In the genomic region with DNA sequence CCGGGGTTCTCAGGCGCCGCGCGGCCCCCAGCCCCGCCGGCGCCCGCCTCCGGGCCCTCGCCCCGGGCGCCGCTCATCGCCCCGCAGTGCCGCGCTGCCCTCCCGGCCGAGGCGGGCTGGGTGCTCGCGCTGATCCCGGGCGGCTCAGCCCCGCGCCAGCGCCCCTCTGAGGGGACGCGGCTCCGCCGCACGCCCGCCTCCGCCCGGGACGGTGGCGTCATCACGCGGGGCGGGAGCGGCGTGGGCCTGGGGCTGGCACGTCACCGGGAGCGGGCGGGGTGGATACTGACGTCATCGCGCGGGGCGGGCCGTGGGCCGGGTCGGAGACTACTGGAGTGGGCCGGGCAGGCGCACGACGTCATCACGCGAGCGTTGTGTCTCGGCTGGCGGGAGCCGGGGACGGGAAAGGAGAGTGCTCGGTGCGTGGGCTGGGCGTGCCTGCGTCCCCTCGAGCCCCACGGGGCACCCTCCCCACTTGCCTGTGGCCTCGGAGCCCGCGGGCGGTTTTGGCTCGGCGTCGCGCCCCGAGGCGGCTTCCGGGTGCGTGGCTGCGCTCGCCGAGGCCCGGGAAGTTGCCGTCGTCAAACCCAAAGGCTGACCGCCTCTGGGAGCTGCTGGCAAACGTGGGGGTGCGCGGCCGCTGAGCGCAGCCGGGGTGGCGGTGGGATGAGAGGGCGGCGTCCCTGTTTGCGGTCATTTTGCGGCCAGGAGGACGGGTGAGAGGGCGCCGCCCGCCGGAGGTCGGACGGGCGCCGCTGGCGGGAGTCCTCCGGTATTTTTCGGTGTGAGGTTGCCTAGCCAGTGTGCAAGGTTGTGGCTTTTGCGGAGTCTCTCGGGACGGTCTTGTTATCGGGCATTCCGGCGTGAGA, we compare ENCODE assay signal across 8 cellular contexts. TPM values are rescaled to one million over a fixed set of nuclear protein-coding genes. Genes with fewer than 3 reads are reported as not detected.
DNase-seq lines count a peak whose midpoint lies in the region; ATAC-seq and TF ChIP-seq lines count a peak whose summit lies in the region.

Gene ESYT2, minus strand, starts transcription at position 168 of the 869 bp plus-strand sequence. Its CDS starts 91 bp downstream, at position 77.

- H3K4me1 ChIP-seq in heart left ventricle (peaks cover 0 to 40% (median 18%) of the 10 kb centered on the region in 12 donors), prostate gland (replicated peaks) (no peaks in the 10 kb centered on the region), urinary bladder (ENCODE audit: insufficient read depth) (no peaks in the 10 kb centered on the region)

- peak within 1 kb of the TSS; percentile 94 for H3K4me3 ChIP-seq in GM12875 (ENCODE audit: low read depth, low read length)
- H3K4me3 ChIP-seq in heart left ventricle: peak within 1 kb of the TSS; percentile 63 to 95 (median 88)
- H3K4me3 ChIP-seq in prostate gland: peak within 1 kb of the TSS; percentile 81 to 85
- H3K4me3 ChIP-seq in urinary bladder (ENCODE audit: low read depth, low read length): peak within 1 kb of the TSS; percentile 97

- peak; percentile 86 for ATAC-seq in HG02763 (IDR thresholded peaks at IDR 0.05; ENCODE audit: unreplicated experiment)
- ATAC-seq in heart left ventricle: peak; percentile 93 to 97 (median 96)

- H3K27me3 ChIP-seq in heart left ventricle: no peaks in the 10 kb centered on the region
- no peaks in the 10 kb centered on the region for H3K27me3 ChIP-seq in prostate gland (replicated peaks; ENCODE audit: insufficient read depth)

- peak within 1 kb of the TSS; percentile 95 for H3K27ac ChIP-seq in adipose tissue (ENCODE audit: low read depth, low read length)
- H3K27ac ChIP-seq in heart left ventricle: peak within 1 kb of the TSS; percentile 96 to 100 (median 99)
- H3K27ac ChIP-seq in prostate gland: peak within 1 kb of the TSS; percentile 99
- peak within 1 kb of the TSS; percentile 100 for H3K27ac ChIP-seq in urinary bladder (ENCODE audit: low read depth)

- TF ChIP-seq CTCF in GM12875 (IDR thresholded peaks at IDR 0.05; ENCODE audit: borderline replicate concordance, insufficient read depth, low read depth, low read length) (no peak), heart left ventricle (IDR thresholded peaks at IDR 0.05) (peak in 7 of 12 donors; percentile 4 to 27 (median 18)), prostate gland (IDR thresholded peaks at IDR 0.05) (peak in 3 of 4 experiments; percentile 5 to 25 (median 16))

- peaks cover 0 to 9% (median 0%) of the 10 kb centered on the region in 9 donors for H3K36me3 ChIP-seq in heart left ventricle
- H3K36me3 ChIP-seq in prostate gland: no peaks in the 10 kb centered on the region
- no peaks in the 10 kb centered on the region for H3K36me3 ChIP-seq in urinary bladder (ENCODE audit: insufficient read depth)

- intact Hi-C loops in heart left ventricle (cut with DNase I) (loop anchor here in 8 of 10 donors (2.0 to 10.0 kb wide), 7 partner anchors 27 to 132 kb away; partner anchors contain the start of genes DYNC2I1 (in 1 of the 8) and NCAPG2 (in 1 of the 8)), prostate gland (cut with DNase I) (loop anchor here (1.0 to 10.0 kb wide), 3 partner anchors 33 to 125 kb away; partner anchors contain the start of gene NCAPG2)

- DNase-seq in NCI-H1417 (lab: John Stamatoyannopoulos, UW): peak; percentile 98
- DNase-seq in T follicular helper cell (ENCODE audit: low read depth): peak; percentile 99
- DNase-seq in heart left ventricle: peak; percentile 99 to 100 (median 99)
- DNase-seq in prostate gland (ENCODE audit: low spot score): peak; percentile 98

- WGBS in adipose tissue, 3 donors: 0% methylated on average over 77 to 120 of the region's 120 CpGs
- WGBS in heart left ventricle, 4 donors: 0% methylated on average over 9 to 120 of the region's 120 CpGs
- WGBS in prostate gland: under 1% methylated on average over 78 of the region's 120 CpGs
- WGBS in urinary bladder: under 1% methylated on average over 120 of the region's 120 CpGs

- H3K9me3 ChIP-seq in heart left ventricle: no peaks in the 10 kb centered on the region
- no peaks in the 10 kb centered on the region for H3K9me3 ChIP-seq in prostate gland

- peak; percentile 84 to 100 for TF ChIP-seq POLR2A in heart left ventricle (IDR thresholded peaks at IDR 0.05)
- TF ChIP-seq POLR2A in prostate gland (IDR thresholded peaks at IDR 0.05): peak; percentile 100

RNA-seq across cellular contexts. Expression of gene ESYT2, which starts in this region (rescaled TPM):
- 10 to 100 TPM; 22.0 to 37.9 (median 22.1) TPM for polyA plus RNA-seq in adipose tissue
- 10 to 100 TPM; 42.8 to 91.8 (median 50.9) TPM for total RNA-seq in heart left ventricle
- 10 to 100 TPM; 16.2 to 46.4 TPM for polyA plus RNA-seq in heart left ventricle
- 10 to 100 TPM; 60.8 to 75.1 TPM for total RNA-seq in prostate gland
- 106 TPM for total RNA-seq in urinary bladder
- polyA plus RNA-seq in urinary bladder: 61.5 TPM

Comparison
In these comparisons a context has a peak if more than half of its experiments do, and no peak if none do; other contexts are left out.
1. Peak in every context shown above with its lines: DNase-seq, ATAC-seq, H3K4me3 ChIP-seq and H3K27ac ChIP-seq.